ENCODE assay signal across 2 cellular contexts in genomic region chr11:48063424-48063978, GRCh38.
A peak's percentile ranks its signal among the peaks of the same experiment; 100 is the strongest.
TF ChIP-seq lines count a peak whose summit lies in the region.

No MANE protein-coding gene starts in this region.

TF ChIP-seq in SK-N-SH, 30 proteins besides CTCF, POLR2A, EP300 and RAD21 (continued from another document):
- TF ChIP-seq MAX (IDR thresholded peaks at IDR 0.05; ENCODE audit: low read depth) (peak; percentile 39; the same call in 1 of the 2 replicates), REST (IDR thresholded peaks at IDR 0.05; ENCODE audit: low read depth, low read length) (no peak), TAF1 (IDR thresholded peaks at IDR 0.05; ENCODE audit: borderline replicate concordance, low read depth, low read length) (no peak), USF1 (IDR thresholded peaks at IDR 0.05; ENCODE audit: borderline replicate concordance, low read depth) (no peak), NRF1 (IDR thresholded peaks at IDR 0.05; ENCODE audit: low read depth, low read length) (no peak), FOXM1 (IDR thresholded peaks at IDR 0.05; ENCODE audit: low read depth) (peak; percentile 64), EZH2phosphoT487 (IDR thresholded peaks at IDR 0.05; ENCODE audit: borderline replicate concordance, low read depth) (no peak), GABPA (IDR thresholded peaks at IDR 0.05; ENCODE audit: low read depth) (no peak), RXRA (IDR thresholded peaks at IDR 0.05; ENCODE audit: borderline replicate concordance, low read depth) (peak; percentile 98), TEAD4 (IDR thresholded peaks at IDR 0.05; ENCODE audit: borderline replicate concordance, insufficient read depth) (peak; percentile 94), RFX5 (IDR thresholded peaks at IDR 0.05; ENCODE audit: low read length) (no peak), SIN3A (IDR thresholded peaks at IDR 0.05; ENCODE audit: borderline replicate concordance, low read depth, low read length) (no peak), JUND (IDR thresholded peaks at IDR 0.05) (peak; percentile 78), FOSL2 (IDR thresholded peaks at IDR 0.05; ENCODE audit: borderline replicate concordance, low read depth) (peak; percentile 71), ZBTB33 (IDR thresholded peaks at IDR 0.05; ENCODE audit: borderline replicate concordance, low read depth) (0 out of 2 replicates have a peak, but pooled peaks have one; percentile 50), NFIC (IDR thresholded peaks at IDR 0.05; ENCODE audit: borderline replicate concordance) (peak; percentile 79), MEF2A (IDR thresholded peaks at IDR 0.05; ENCODE audit: borderline replicate concordance, low read depth) (no peak), ELF1 (IDR thresholded peaks at IDR 0.05) (no peak), TCF12 (IDR thresholded peaks at IDR 0.05) (peak; percentile 80), IRF3 (IDR thresholded peaks at IDR 0.05; ENCODE audit: low read depth, low read length) (no peak), FOXJ3 (CRISPR knock-in tag; IDR thresholded peaks at IDR 0.05) (no peak), CHD2 (IDR thresholded peaks at IDR 0.05; ENCODE audit: low read length, partially characterized antibody) (no peak), MXI1 (IDR thresholded peaks at IDR 0.05; ENCODE audit: low read depth, low read length) (no peak), POLR2AphosphoS5 (IDR thresholded peaks at IDR 0.05; ENCODE audit: low read depth, low read length) (peak; percentile 51; the same call in 1 of the 2 replicates), YY1 (IDR thresholded peaks at IDR 0.05; ENCODE audit: low read depth) (no peak), GATA2 (CRISPR knock-in tag; IDR thresholded peaks at IDR 0.05) (no peak)

TF ChIP-seq in WTC11, 78 proteins besides CTCF, POLR2A, EP300 and RAD21 (continued from another document):
- no peak for TF ChIP-seq PRDM15 (CRISPR knock-in tag; IDR thresholded peaks at IDR 0.05)
- no peak for TF ChIP-seq SMAD3 (CRISPR knock-in tag; IDR thresholded peaks at IDR 0.05; ENCODE audit: borderline replicate concordance)
- TF ChIP-seq ZNF121 (CRISPR knock-in tag; IDR thresholded peaks at IDR 0.05) = no peak
- no peak for TF ChIP-seq NFATC4 (CRISPR knock-in tag; IDR thresholded peaks at IDR 0.05)
- no peak for TF ChIP-seq AFF4 (CRISPR knock-in tag; IDR thresholded peaks at IDR 0.05; ENCODE audit: borderline replicate concordance)
- TF ChIP-seq E2F5 (CRISPR knock-in tag; IDR thresholded peaks at IDR 0.05) = no peak
TF ChIP-seq in WTC11: peak in this region for 0.
